In genomic region chr17:50062323-50063243, GRCh38 we compare ENCODE assay signal across 9 cellular contexts. TPM values are rescaled to one million over a fixed set of nuclear protein-coding genes. Genes with fewer than 3 reads are reported as not detected.
DNase-seq lines count a peak whose midpoint lies in the region; ATAC-seq and TF ChIP-seq lines count a peak whose summit lies in the region.
"Had no signal": no experiment of that assay in that cellular context is flagged by ENCODE, and none has a peak within 500 bp of the region (broad histone marks: within the 10 kb centered on the region; RNA-seq: fewer than 3 reads in every experiment).

No MANE protein-coding gene starts in this region.

- DNase-seq in HCT116 (ENCODE audit: low read depth, low spot score) = peak; percentile 91
- peak; percentile 46 to 94 for DNase-seq in ascending aorta (ENCODE audit: low spot score in 2 of 2)
- DNase-seq in right atrium auricular region (ENCODE audit: low spot score) = peak; percentile 66
- DNase-seq in NCI-H2227 (lab: John Stamatoyannopoulos, UW; ENCODE audit: unreplicated experiment) = no peak
- DNase-seq in immature natural killer cell = no peak
- no peak for DNase-seq in activated effector memory CD4-positive, alpha-beta T cell treated with anti-CD3 and anti-CD28 coated beads, Interleukin-2, amount 50 U/mL, for 16 hours
- DNase-seq: Kasumi-1 had no signal

- peaks cover 2 to 13% (median 7%) of the 10 kb centered on the region in 3 donors for H3K27me3 Mint-ChIP-seq in immature natural killer cell (ENCODE audit: low read depth in 3 of 3)

- CTCF ChIA-PET in HCT116 (lab: Charles Lee) = interaction anchor here (0.6 to 3.9 kb wide), 8 partner anchors 9 to 720 kb away, joined by 3 to 25 read pairs (median 18); no protein-coding TSS in a partner anchor

- TF ChIP-seq POLR2A in HCT116 (IDR thresholded peaks at IDR 0.05; ENCODE audit: borderline replicate concordance, extremely low read depth, insufficient read depth, insufficient read length) = no peak

- intact Hi-C loops in HCT116 (cut with micrococcal nuclease) (loop anchor here (2.0 kb wide), 1 partner anchor 36 kb away; no protein-coding TSS in a partner anchor), ascending aorta (cut with DNase I) (no loop called here)

- no peaks in the 10 kb centered on the region for H3K9me3 ChIP-seq in HCT116 (ENCODE audit: control insufficient read depth in 1 of 2, insufficient read depth in 1 of 2, low read depth in 1 of 2, low read length in 2 of 2)
- H3K9me3 ChIP-seq in ascending aorta = no peaks in the 10 kb centered on the region
- H3K9me3 ChIP-seq in right atrium auricular region = no peaks in the 10 kb centered on the region
- H3K9me3 ChIP-seq in subcutaneous abdominal adipose tissue (ENCODE audit: control insufficient read depth in 5 of 5, low read length in 5 of 5) = no peaks in the 10 kb centered on the region

- TF ChIP-seq CTCF in HCT116 (IDR thresholded peaks at IDR 0.05 in 2 of 3, conservative IDR thresholded peaks at IDR 0.05 in 1 of 3; ENCODE audit: borderline replicate concordance in 1 of 3, insufficient read depth in 1 of 3, low read depth in 2 of 3, low read length in 2 of 3) (no peak), ascending aorta (IDR thresholded peaks at IDR 0.05) (no peak), right atrium auricular region (IDR thresholded peaks at IDR 0.05) (no peak)

- H3K27me3 ChIP-seq in HCT116 (ENCODE audit: insufficient read depth, low read length) = no peaks in the 10 kb centered on the region
- no peaks in the 10 kb centered on the region for H3K27me3 ChIP-seq in ascending aorta
- H3K27me3 ChIP-seq in right atrium auricular region = no peaks in the 10 kb centered on the region
- no peaks in the 10 kb centered on the region for H3K27me3 ChIP-seq in subcutaneous abdominal adipose tissue (ENCODE audit: control insufficient read depth in 5 of 5, insufficient read depth in 4 of 5, low read length in 5 of 5)

- TF ChIP-seq RAD21 in HCT116 (IDR thresholded peaks at IDR 0.05; ENCODE audit: low read depth) = no peak

- RAD21 ChIA-PET in HCT116 (lab: Charles Lee; ENCODE audit: low non-redundant PET in 1 of 2, low total read pairs in 2 of 2, uncharacterized antibody in 2 of 2, unreplicated experiment in 2 of 2) = interaction anchor here (0.6 to 3.3 kb wide), 6 partner anchors 17 to 299 kb away, joined by 3 to 15 read pairs (median 4); partner anchors contain the start of gene FAM117A (in 1 of the 2)

- H3K79me2 ChIP-seq in HCT116 (ENCODE audit: insufficient read depth, low read length) = peaks cover 99% of the 10 kb centered on the region

- no peak overlapping the region for H3K4me3 Mint-ChIP-seq in immature natural killer cell

- no peaks in the 10 kb centered on the region for H3K9me3 Mint-ChIP-seq in immature natural killer cell

- H3K4me3 ChIP-seq in HCT116 (replicated peaks in 1 of 2; ENCODE audit: low read depth in 1 of 2, low read length in 2 of 2) = peak overlapping the region; percentile 38 to 50
- no peak overlapping the region for H3K4me3 ChIP-seq in ascending aorta
- H3K4me3 ChIP-seq in right atrium auricular region = peak overlapping the region; percentile 2 to 15
- H3K4me3 ChIP-seq in subcutaneous abdominal adipose tissue (ENCODE audit: low read depth in 1 of 5, low read length in 5 of 5) = no peak overlapping the region

- H3K4me1 Mint-ChIP-seq in immature natural killer cell = peaks cover 3 to 6% of the 10 kb centered on the region in 2 donors

- POLR2A ChIA-PET in HCT116 (lab: Charles Lee) = interaction anchor here (0.8 to 7.3 kb wide), 16 partner anchors 9 to 299 kb away, joined by 3 to 65 read pairs (median 5); partner anchors contain the start of gene FAM117A

- peak overlapping the region; percentile 82 for H3K9ac ChIP-seq in HCT116 (ENCODE audit: low read length)
- H3K9ac ChIP-seq in subcutaneous abdominal adipose tissue (ENCODE audit: low read length in 5 of 5) = peak overlapping the region in 1 of 5 donors; percentile 41

- no peaks in the 10 kb centered on the region for H3K9me2 ChIP-seq in HCT116 (ENCODE audit: insufficient read depth)

- H3K36me3 ChIP-seq in HCT116 (ENCODE audit: control insufficient read depth in 1 of 2, insufficient read depth in 2 of 2, low read length in 2 of 2) (peaks cover 13 to 25% of the 10 kb centered on the region in 2 experiments; a peak in 3 of 4 replicates), ascending aorta (peaks cover 0 to 11% of the 10 kb centered on the region in 2 donors), right atrium auricular region (no peaks in the 10 kb centered on the region), subcutaneous abdominal adipose tissue (ENCODE audit: control insufficient read depth in 5 of 5, insufficient read depth in 5 of 5, low read length in 5 of 5) (no peaks in the 10 kb centered on the region)

- H3K36me3 Mint-ChIP-seq in immature natural killer cell = no peaks in the 10 kb centered on the region

- H3K27ac ChIP-seq in HCT116 (ENCODE audit: low read depth, low read length) (peak overlapping the region; percentile 93), ascending aorta (peak overlapping the region; percentile 95 to 97), right atrium auricular region (peak overlapping the region; percentile 92 to 96), subcutaneous abdominal adipose tissue (ENCODE audit: low read depth, low read length) (peak overlapping the region; percentile 1)

- no peak overlapping the region for H3K27ac Mint-ChIP-seq in immature natural killer cell

- H4K20me1 ChIP-seq in HCT116 (ENCODE audit: insufficient read depth) = no peaks in the 10 kb centered on the region

- no TSS peak for BruUV-seq in HCT116 (replicated peaks; lab: Mats Ljungman, UMichigan)

- ATAC-seq in HCT116 = peak; percentile 77
- ATAC-seq in GM19324 (IDR thresholded peaks at IDR 0.05; ENCODE audit: low FRiP score, unreplicated experiment) = no peak

- no peak overlapping the region for H2AFZ ChIP-seq in HCT116 (ENCODE audit: low read depth, low read length, poor library complexity, severe bottlenecking)

- peak overlapping the region; percentile 87 for H3K4me2 ChIP-seq in HCT116 (ENCODE audit: low read length)

- peaks cover 94 to 98% of the 10 kb centered on the region in 2 experiments for H3K4me1 ChIP-seq in HCT116 (ENCODE audit: control insufficient read depth in 1 of 2, insufficient read depth in 2 of 2, low read length in 2 of 2)
- peaks cover 57 to 85% of the 10 kb centered on the region in 2 donors for H3K4me1 ChIP-seq in ascending aorta
- H3K4me1 ChIP-seq in right atrium auricular region = peaks cover 0 to 93% of the 10 kb centered on the region in 2 donors
- H3K4me1 ChIP-seq in subcutaneous abdominal adipose tissue (ENCODE audit: control insufficient read depth in 5 of 5, insufficient read depth in 5 of 5, low read length in 5 of 5) = peaks cover 5 to 72% (median 65%) of the 10 kb centered on the region in 5 donors

TF ChIP-seq in HCT116, 20 proteins besides CTCF, POLR2A, EP300 and RAD21:
- TF ChIP-seq ZFX (IDR thresholded peaks at IDR 0.05) = peak; percentile 33; the same call in 1 of the 2 replicates
- TF ChIP-seq POLR2AphosphoS5 (IDR thresholded peaks at IDR 0.05; ENCODE audit: low read depth, low read length) = peak; percentile 85
- TF ChIP-seq FOSL1 (IDR thresholded peaks at IDR 0.05; ENCODE audit: low read depth) = no peak
- peak; percentile 71 for TF ChIP-seq YY1 (IDR thresholded peaks at IDR 0.05; ENCODE audit: extremely low read depth, insufficient replicate concordance, low read depth, low read length)
- TF ChIP-seq JUND (IDR thresholded peaks at IDR 0.05) = no peak
- no peak for TF ChIP-seq MAX (IDR thresholded peaks at IDR 0.05)
- no peak for TF ChIP-seq SIN3A (IDR thresholded peaks at IDR 0.05; ENCODE audit: low read depth)

RNA-seq across cellular contexts. Expression of gene ITGA3, which starts 6.7 kb away (rescaled TPM):
- total RNA-seq in HCT116 (2021; ENCODE audit: unreplicated experiment) (392 TPM), ascending aorta (222 TPM), right atrium auricular region (10 to 100 TPM; 29.5 to 61.8 TPM)
- 522 and 560 TPM in 2 replicates for polyA plus RNA-seq in HCT116 (2012)
- polyA plus RNA-seq in immature natural killer cell = 1 to 10 TPM in 1 of 3 donors, under 1 TPM in 1, not detected in 1; 0.54 to 1.1 TPM

RNA-seq across cellular contexts. Expression of gene PDK2, which starts 32.6 kb away (rescaled TPM):
- total RNA-seq in HCT116 (2021; ENCODE audit: unreplicated experiment) (39.1 TPM), ascending aorta (73.5 TPM), right atrium auricular region (100 to 1,000 TPM; 186 to 214 TPM)
- 62.1 and 68.9 TPM in 2 replicates for polyA plus RNA-seq in HCT116 (2012)
- polyA plus RNA-seq in immature natural killer cell = 10 to 100 TPM; 36.5 to 54.5 (median 43.8) TPM

Comparison
In these comparisons a context has a peak if more than half of its experiments do, and no peak if none do; other contexts are left out.
1. DNase-seq: peak in HCT116 (single experiment), ascending aorta (2 of 2) and right atrium auricular region (single experiment); none in NCI-H2227 (single experiment), immature natural killer cell (0 of 3) and activated effector memory CD4-positive, alpha-beta T cell treated with anti-CD3 and anti-CD28 coated beads, Interleukin-2, amount 50 U/mL, for 16 hours (single experiment).
2. H3K27ac ChIP-seq: peak in every context shown above with its lines; median percentile 96 in ascending aorta; 94 in right atrium auricular region; 93 in HCT116; 1 in subcutaneous abdominal adipose tissue.
3. H3K4me3 ChIP-seq: peak in HCT116 (2 of 2) and right atrium auricular region (2 of 2); none in ascending aorta (0 of 2) and subcutaneous abdominal adipose tissue (0 of 5).